ENCODE assay signal across 1 cellular context in the genomic region with DNA sequence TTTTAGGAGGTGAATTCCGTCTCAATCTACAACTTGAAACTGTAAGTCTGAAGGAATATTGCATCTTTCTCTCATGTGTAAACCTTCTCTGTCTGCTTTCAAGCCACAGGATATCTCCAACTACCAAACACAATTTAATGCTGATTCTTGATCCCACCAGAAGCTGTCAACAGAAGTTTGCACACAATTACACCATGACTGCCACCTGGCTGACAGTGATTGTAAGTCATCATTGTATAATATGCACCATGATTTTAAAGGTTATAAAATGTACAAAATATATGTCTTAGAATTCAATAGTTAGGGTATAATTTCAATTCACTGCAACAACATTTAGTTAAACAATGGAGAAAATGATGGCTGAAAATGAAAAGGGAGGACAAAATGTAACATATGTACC.
TF ChIP-seq lines count a peak whose summit lies in the region.

No MANE protein-coding gene starts in this region.

TF ChIP-seq in HCT116, 20 proteins besides CTCF, POLR2A, EP300 and RAD21 (continued from another document):
- TF ChIP-seq, protein P1, sequence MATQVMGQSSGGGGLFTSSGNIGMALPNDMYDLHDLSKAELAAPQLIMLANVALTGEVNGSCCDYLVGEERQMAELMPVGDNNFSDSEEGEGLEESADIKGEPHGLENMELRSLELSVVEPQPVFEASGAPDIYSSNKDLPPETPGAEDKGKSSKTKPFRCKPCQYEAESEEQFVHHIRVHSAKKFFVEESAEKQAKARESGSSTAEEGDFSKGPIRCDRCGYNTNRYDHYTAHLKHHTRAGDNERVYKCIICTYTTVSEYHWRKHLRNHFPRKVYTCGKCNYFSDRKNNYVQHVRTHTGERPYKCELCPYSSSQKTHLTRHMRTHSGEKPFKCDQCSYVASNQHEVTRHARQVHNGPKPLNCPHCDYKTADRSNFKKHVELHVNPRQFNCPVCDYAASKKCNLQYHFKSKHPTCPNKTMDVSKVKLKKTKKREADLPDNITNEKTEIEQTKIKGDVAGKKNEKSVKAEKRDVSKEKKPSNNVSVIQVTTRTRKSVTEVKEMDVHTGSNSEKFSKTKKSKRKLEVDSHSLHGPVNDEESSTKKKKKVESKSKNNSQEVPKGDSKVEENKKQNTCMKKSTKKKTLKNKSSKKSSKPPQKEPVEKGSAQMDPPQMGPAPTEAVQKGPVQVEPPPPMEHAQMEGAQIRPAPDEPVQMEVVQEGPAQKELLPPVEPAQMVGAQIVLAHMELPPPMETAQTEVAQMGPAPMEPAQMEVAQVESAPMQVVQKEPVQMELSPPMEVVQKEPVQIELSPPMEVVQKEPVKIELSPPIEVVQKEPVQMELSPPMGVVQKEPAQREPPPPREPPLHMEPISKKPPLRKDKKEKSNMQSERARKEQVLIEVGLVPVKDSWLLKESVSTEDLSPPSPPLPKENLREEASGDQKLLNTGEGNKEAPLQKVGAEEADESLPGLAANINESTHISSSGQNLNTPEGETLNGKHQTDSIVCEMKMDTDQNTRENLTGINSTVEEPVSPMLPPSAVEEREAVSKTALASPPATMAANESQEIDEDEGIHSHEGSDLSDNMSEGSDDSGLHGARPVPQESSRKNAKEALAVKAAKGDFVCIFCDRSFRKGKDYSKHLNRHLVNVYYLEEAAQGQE (IDR thresholded peaks at IDR 0.05; ENCODE audit: low read depth), result no peak
TF ChIP-seq in HCT116: peak in this region for 0.
